Comparison of ENCODE assay signal across 1 cellular context in genomic region chr3:126508539-126508938, GRCh38.
TF ChIP-seq lines count a peak whose summit lies in the region.

No MANE protein-coding gene starts in this region.

TF ChIP-seq in IMR-90, 13 proteins besides CTCF, POLR2A, EP300 and RAD21:
- TF ChIP-seq NFE2L2 (IDR thresholded peaks at IDR 0.05; ENCODE audit: low read depth, low read length), result no peak
- TF ChIP-seq MAZ (IDR thresholded peaks at IDR 0.05; ENCODE audit: borderline replicate concordance, low read depth, low read length), result no peak
- no peak for TF ChIP-seq CHD1 (IDR thresholded peaks at IDR 0.05; ENCODE audit: low read depth, low read length)
- no peak for TF ChIP-seq MAFK (IDR thresholded peaks at IDR 0.05; ENCODE audit: low read depth, low read length)
- TF ChIP-seq, protein P1, sequence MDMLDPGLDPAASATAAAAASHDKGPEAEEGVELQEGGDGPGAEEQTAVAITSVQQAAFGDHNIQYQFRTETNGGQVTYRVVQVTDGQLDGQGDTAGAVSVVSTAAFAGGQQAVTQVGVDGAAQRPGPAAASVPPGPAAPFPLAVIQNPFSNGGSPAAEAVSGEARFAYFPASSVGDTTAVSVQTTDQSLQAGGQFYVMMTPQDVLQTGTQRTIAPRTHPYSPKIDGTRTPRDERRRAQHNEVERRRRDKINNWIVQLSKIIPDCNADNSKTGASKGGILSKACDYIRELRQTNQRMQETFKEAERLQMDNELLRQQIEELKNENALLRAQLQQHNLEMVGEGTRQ (IDR thresholded peaks at IDR 0.05; ENCODE audit: low read depth, low read length), result no peak
- no peak for TF ChIP-seq CEBPB (IDR thresholded peaks at IDR 0.05; ENCODE audit: low read depth, low read length)
- TF ChIP-seq BHLHE40 (IDR thresholded peaks at IDR 0.05; ENCODE audit: low read depth, low read length), result no peak
- no peak for TF ChIP-seq RFX5 (IDR thresholded peaks at IDR 0.05; ENCODE audit: low read depth, low read length)
- TF ChIP-seq, protein P2, sequence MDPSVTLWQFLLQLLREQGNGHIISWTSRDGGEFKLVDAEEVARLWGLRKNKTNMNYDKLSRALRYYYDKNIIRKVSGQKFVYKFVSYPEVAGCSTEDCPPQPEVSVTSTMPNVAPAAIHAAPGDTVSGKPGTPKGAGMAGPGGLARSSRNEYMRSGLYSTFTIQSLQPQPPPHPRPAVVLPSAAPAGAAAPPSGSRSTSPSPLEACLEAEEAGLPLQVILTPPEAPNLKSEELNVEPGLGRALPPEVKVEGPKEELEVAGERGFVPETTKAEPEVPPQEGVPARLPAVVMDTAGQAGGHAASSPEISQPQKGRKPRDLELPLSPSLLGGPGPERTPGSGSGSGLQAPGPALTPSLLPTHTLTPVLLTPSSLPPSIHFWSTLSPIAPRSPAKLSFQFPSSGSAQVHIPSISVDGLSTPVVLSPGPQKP (IDR thresholded peaks at IDR 0.05; ENCODE audit: borderline replicate concordance, low read depth, low read length), result no peak
- TF ChIP-seq RCOR1 (IDR thresholded peaks at IDR 0.05; ENCODE audit: insufficient replicate concordance, low read length), result no peak
- no peak for TF ChIP-seq SMC3 (IDR thresholded peaks at IDR 0.05; ENCODE audit: low read depth, low read length)
- TF ChIP-seq MXI1 (IDR thresholded peaks at IDR 0.05; ENCODE audit: borderline replicate concordance, low read depth, low read length), result no peak
- no peak for TF ChIP-seq FOS (IDR thresholded peaks at IDR 0.05; ENCODE audit: low read depth, low read length)
